Comparison of ENCODE assay signal across 13 cellular contexts in the genomic region with DNA sequence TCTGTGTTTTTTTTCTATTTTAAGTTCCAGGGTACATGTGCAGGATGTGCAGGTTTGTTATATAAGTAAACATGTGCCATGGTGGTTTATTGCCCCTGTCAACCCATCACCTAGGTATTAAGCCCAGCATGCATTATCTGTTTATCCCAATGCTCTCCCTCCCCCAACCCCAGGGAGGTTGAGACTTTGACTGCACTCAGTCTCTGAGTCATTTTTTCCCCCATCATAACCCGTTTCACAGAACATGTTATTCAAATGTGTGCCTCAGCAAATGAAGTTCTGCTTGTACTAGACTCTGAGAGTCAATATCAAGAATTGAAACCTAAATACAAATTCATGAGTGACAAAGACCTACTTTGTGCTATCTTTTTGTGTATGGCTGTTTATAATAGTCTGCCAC.
A peak's percentile ranks its signal among the peaks of the same experiment; 100 is the strongest.
DNase-seq lines count a peak whose midpoint lies in the region; ATAC-seq and TF ChIP-seq lines count a peak whose summit lies in the region.
"Had no signal": no experiment of that assay in that cellular context is flagged by ENCODE, and none has a peak within 500 bp of the region (broad histone marks: within the 10 kb centered on the region; RNA-seq: fewer than 3 reads in every experiment).

No MANE protein-coding gene starts in this region.

- 77 to 79% methylated on average over 1 of the region's 1 CpG for WGBS in heart right ventricle, 2 donors

- no peaks in the 10 kb centered on the region for H3K27me3 ChIP-seq in heart right ventricle
- H3K27me3 ChIP-seq: esophagus muscularis mucosa had no signal

- peak overlapping the region; percentile 53 for H3K27ac Mint-ChIP-seq in activated T-helper 1 cell treated with anti-CD3 and anti-CD28 coated beads, Interleukin-12 subunit alpha, Interleukin-12 subunit beta, Interleukin-2, Interleukin-4 antibody, amounts not matched to agents 30 ng/mL and 10 ng/mL and 1 ng/mL, durations not matched to agents 14 hours and 24 hours and 36 hours
- H3K27ac Mint-ChIP-seq in Calu3 (ENCODE audit: unreplicated experiment): no peak overlapping the region

- H3K4me3 Mint-ChIP-seq in activated T-helper 1 cell treated with anti-CD3 and anti-CD28 coated beads, Interleukin-12 subunit alpha, Interleukin-12 subunit beta, Interleukin-2, Interleukin-4 antibody, amounts not matched to agents 30 ng/mL and 10 ng/mL and 1 ng/mL, durations not matched to agents 14 hours and 24 hours and 36 hours: no peak overlapping the region
- H3K4me3 Mint-ChIP-seq in Calu3 (ENCODE audit: low read depth, unreplicated experiment): no peak overlapping the region

- ATAC-seq in activated CD4-positive, CD25-positive, alpha-beta regulatory T cell treated with anti-CD3 and anti-CD28 coated beads, Interleukin-2, amount 50 U/mL, for 24 hours: peak; percentile 86 to 87
- ATAC-seq in HG02938 (IDR thresholded peaks at IDR 0.05; ENCODE audit: unreplicated experiment) (peak; percentile 76), heart right ventricle (no peak)
- ATAC-seq: left colon had no signal

- no peak for DNase-seq in activated CD4-positive, CD25-positive, alpha-beta regulatory T cell (lab: John Stamatoyannopoulos, UW)
- DNase-seq in activated T-helper 1 cell treated with anti-CD3 and anti-CD28 coated beads, Interleukin-12 subunit alpha, Interleukin-12 subunit beta, Interleukin-2, Interleukin-4 antibody, amounts not matched to agents 30 ng/mL and 10 ng/mL and 1 ng/mL, durations not matched to agents 14 hours and 24 hours and 36 hours (ENCODE audit: low spot score): no peak
- peak; percentile 14 for DNase-seq in stimulated activated CD4-positive, alpha-beta T cell treated with anti-CD3 and anti-CD28 coated beads, Interleukin-1b, Interleukin-23, amount 100 ng/mL, for 48 hours
- DNase-seq in Calu3 (no peak), heart right ventricle (no peak), NCI-H526 treated with DMSO at 0.1 percent for 48 hours (lab: John Stamatoyannopoulos, UW) (no peak)
- DNase-seq: left colon, NCI-H446 treated with DMSO at 0.1 percent for 48 hours, SW 1271 had no signal

- no peaks in the 10 kb centered on the region for H3K9me3 ChIP-seq in heart right ventricle
- H3K9me3 ChIP-seq: esophagus muscularis mucosa had no signal

- H3K27me3 Mint-ChIP-seq in activated T-helper 1 cell treated with anti-CD3 and anti-CD28 coated beads, Interleukin-12 subunit alpha, Interleukin-12 subunit beta, Interleukin-2, Interleukin-4 antibody, amounts not matched to agents 30 ng/mL and 10 ng/mL and 1 ng/mL, durations not matched to agents 14 hours and 24 hours and 36 hours (ENCODE audit: insufficient read depth): no peaks in the 10 kb centered on the region
- H3K27me3 Mint-ChIP-seq in Calu3 (ENCODE audit: unreplicated experiment): no peaks in the 10 kb centered on the region

- no TSS peak for BruUV-seq in Calu3 (replicated peaks; lab: Mats Ljungman, UMichigan)

- H3K36me3 ChIP-seq in heart right ventricle: no peaks in the 10 kb centered on the region
- H3K36me3 ChIP-seq: esophagus muscularis mucosa had no signal

- H3K4me3 ChIP-seq in heart right ventricle: no peak overlapping the region
- H3K4me3 ChIP-seq: esophagus muscularis mucosa had no signal

- no peaks in the 10 kb centered on the region for H3K36me3 Mint-ChIP-seq in activated T-helper 1 cell treated with anti-CD3 and anti-CD28 coated beads, Interleukin-12 subunit alpha, Interleukin-12 subunit beta, Interleukin-2, Interleukin-4 antibody, amounts not matched to agents 30 ng/mL and 10 ng/mL and 1 ng/mL, durations not matched to agents 14 hours and 24 hours and 36 hours (ENCODE audit: low read depth)
- H3K36me3 Mint-ChIP-seq in Calu3 (ENCODE audit: insufficient read depth, unreplicated experiment): no peaks in the 10 kb centered on the region

- no peak overlapping the region for H3K27ac ChIP-seq in heart right ventricle
- H3K27ac ChIP-seq: esophagus muscularis mucosa, parathyroid adenoma had no signal

- H3K4me1 Mint-ChIP-seq in activated T-helper 1 cell treated with anti-CD3 and anti-CD28 coated beads, Interleukin-12 subunit alpha, Interleukin-12 subunit beta, Interleukin-2, Interleukin-4 antibody, amounts not matched to agents 30 ng/mL and 10 ng/mL and 1 ng/mL, durations not matched to agents 14 hours and 24 hours and 36 hours (ENCODE audit: low read depth): peaks cover 10% of the 10 kb centered on the region
- H3K4me1 Mint-ChIP-seq in Calu3 (ENCODE audit: low read depth, unreplicated experiment): no peaks in the 10 kb centered on the region

- no peaks in the 10 kb centered on the region for H3K4me1 ChIP-seq in heart right ventricle
- H3K4me1 ChIP-seq: parathyroid adenoma had no signal

- TF ChIP-seq CTCF in Calu3 (IDR thresholded peaks at IDR 0.05; ENCODE audit: unreplicated experiment) (no peak), heart right ventricle (IDR thresholded peaks at IDR 0.05) (no peak)

- CTCF ChIA-PET in Calu3 (lab: Charles Lee): no interaction called here

- intact Hi-C loops in activated T-helper 1 cell treated with anti-CD3 and anti-CD28 coated beads, Interleukin-12 subunit alpha, Interleukin-12 subunit beta, Interleukin-2, Interleukin-4 antibody, amounts not matched to agents 30 ng/mL and 10 ng/mL and 1 ng/mL, durations not matched to agents 14 hours and 24 hours and 36 hours (cut with micrococcal nuclease): no loop called here
- intact Hi-C loops in Calu3 (cut with micrococcal nuclease; ENCODE audit: unreplicated experiment) (no loop called here), heart right ventricle (cut with DNase I) (no loop called here)

- H3K9me3 Mint-ChIP-seq in activated T-helper 1 cell treated with anti-CD3 and anti-CD28 coated beads, Interleukin-12 subunit alpha, Interleukin-12 subunit beta, Interleukin-2, Interleukin-4 antibody, amounts not matched to agents 30 ng/mL and 10 ng/mL and 1 ng/mL, durations not matched to agents 14 hours and 24 hours and 36 hours: no peaks in the 10 kb centered on the region
- no peaks in the 10 kb centered on the region for H3K9me3 Mint-ChIP-seq in Calu3 (ENCODE audit: low read depth, unreplicated experiment)

Comparison
In these comparisons a context has a peak if more than half of its experiments do, and no peak if none do; other contexts are left out.
1. ATAC-seq: peak in activated CD4-positive, CD25-positive, alpha-beta regulatory T cell treated with anti-CD3 and anti-CD28 coated beads, Interleukin-2, amount 50 U/mL, for 24 hours (2 of 2) and HG02938 (single experiment); none in heart right ventricle (0 of 8).